In the genomic region with DNA sequence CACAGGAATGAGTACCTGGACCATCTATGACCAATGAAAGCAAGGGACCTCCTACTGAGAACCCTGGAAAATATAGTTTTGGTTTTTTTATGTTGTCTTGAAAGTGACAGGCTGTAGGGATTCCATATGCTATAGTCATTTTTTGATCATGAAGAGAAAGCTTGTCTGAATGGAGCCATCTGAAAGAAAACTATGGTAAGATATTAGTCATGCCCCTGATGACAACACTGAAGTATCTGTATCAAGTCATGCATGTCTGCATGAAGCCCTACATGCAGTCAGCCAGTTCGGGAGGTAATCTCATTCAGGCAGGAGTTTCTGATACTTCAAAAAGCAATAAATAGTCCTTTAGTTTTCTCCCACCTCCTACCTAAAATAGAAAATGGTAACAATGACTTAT, we compare ENCODE assay signal across 15 cellular contexts.
DNase-seq lines count a peak whose midpoint lies in the region; ATAC-seq and TF ChIP-seq lines count a peak whose summit lies in the region.
"Had no signal": no experiment of that assay in that cellular context is flagged by ENCODE, and none has a peak within 500 bp of the region (broad histone marks: within the 10 kb centered on the region; RNA-seq: fewer than 3 reads in every experiment).

No MANE protein-coding gene starts in this region.

- no peaks in the 10 kb centered on the region for H3K27me3 ChIP-seq in right atrium auricular region
- H3K27me3 ChIP-seq: BLaER1 treated with 17β-estradiol and CSF1 and Interleukin-3, amounts not matched to agents 10 nM and 100 nM had no signal

- H3K36me3 ChIP-seq in right atrium auricular region = no peaks in the 10 kb centered on the region
- H3K36me3 ChIP-seq: BLaER1 treated with 17β-estradiol and CSF1 and Interleukin-3, amounts not matched to agents 10 nM and 100 nM had no signal

- no peaks in the 10 kb centered on the region for H3K4me1 ChIP-seq in right atrium auricular region
- H3K4me1 ChIP-seq: BLaER1 treated with 17β-estradiol and CSF1 and Interleukin-3, amounts not matched to agents 10 nM and 100 nM had no signal

- intact Hi-C loops in left ventricle myocardium superior (cut with micrococcal nuclease) = no loop called here

- no peak overlapping the region for H3K4me3 ChIP-seq in right atrium auricular region
- H3K4me3 ChIP-seq: BLaER1 treated with 17β-estradiol and CSF1 and Interleukin-3, amounts not matched to agents 10 nM and 100 nM had no signal

- no peak overlapping the region for H3K27ac ChIP-seq in right atrium auricular region
- H3K27ac ChIP-seq: BLaER1 treated with 17β-estradiol and CSF1 and Interleukin-3, amounts not matched to agents 10 nM and 100 nM had no signal

- peak; percentile 19 for DNase-seq in Caki2 (ENCODE audit: low read depth)
- peak; percentile 49 for DNase-seq in DMS53 treated with DMSO at 0.1 percent for 48 hours (lab: John Stamatoyannopoulos, UW; ENCODE audit: unreplicated experiment)
- peak; percentile 8 for DNase-seq in NCI-H226
- peak; percentile 81 for DNase-seq in kidney tubule cell (ENCODE audit: low spot score)
- no peak for DNase-seq in left ventricle myocardium superior
- no peak for DNase-seq in right atrium auricular region (ENCODE audit: low spot score)
- DNase-seq: CD8-positive, alpha-beta T cell; DMS79 treated with DMSO at 0.1 percent for 48 hours; GF-D8; GOT3; H7; HFFc6 had no signal

- H3K9me3 ChIP-seq in right atrium auricular region = peaks cover 0 to 5% of the 10 kb centered on the region in 2 donors
- H3K9me3 ChIP-seq: BLaER1 treated with 17β-estradiol and CSF1 and Interleukin-3, amounts not matched to agents 10 nM and 100 nM had no signal

- TF ChIP-seq CTCF in right atrium auricular region (IDR thresholded peaks at IDR 0.05) = no peak

- in situ Hi-C loops in Caki2 (cut with HindIII; ENCODE audit: low pct_unique_long_range_greater_than_20kb, low sequenced_read_pairs) = no loop called here

- ATAC-seq in HG03457 (IDR thresholded peaks at IDR 0.05; ENCODE audit: unreplicated experiment) (no peak), left ventricle myocardium superior (no peak)
- ATAC-seq: CD8-positive, alpha-beta T cell; HCT116 had no signal

Comparison
In these comparisons a context has a peak if more than half of its experiments do, and no peak if none do; other contexts are left out.
1. DNase-seq: peak in Caki2 (single experiment), DMS53 treated with DMSO at 0.1 percent for 48 hours (single experiment), NCI-H226 (single experiment) and kidney tubule cell (single experiment); none in left ventricle myocardium superior (single experiment) and right atrium auricular region (single experiment).